Comparison of ENCODE assay signal across 16 cellular contexts in genomic region chr19:18466354-18466753, GRCh38. TPM values are rescaled to one million over a fixed set of nuclear protein-coding genes. Genes with fewer than 3 reads are reported as not detected.
DNase-seq lines count a peak whose midpoint lies in the region; ATAC-seq, FAIRE-seq and TF ChIP-seq lines count a peak whose summit lies in the region.
"Had no signal": no experiment of that assay in that cellular context is flagged by ENCODE, and none has a peak within 500 bp of the region (broad histone marks: within the 10 kb centered on the region; RNA-seq: fewer than 3 reads in every experiment).

No MANE protein-coding gene starts in this region.

- WGBS in esophagus muscularis mucosa: 93% methylated on average over 5 of the region's 11 CpGs
- WGBS in psoas muscle, 3 donors: 70 to 82% (median 71%) methylated on average over 7 to 11 of the region's 11 CpGs
- 91 to 96% (median 94%) methylated on average over 11 of the region's 11 CpGs for WGBS in small intestine, 3 donors

- ATAC-seq in Right ventricle myocardium inferior: no peak
- ATAC-seq in psoas muscle: no peak
- no peak for ATAC-seq in upper lobe of right lung

- no peak overlapping the region for H3K4me3 ChIP-seq in left ventricle myocardium inferior
- H3K4me3 ChIP-seq in esophagus muscularis mucosa: no peak overlapping the region
- H3K4me3 ChIP-seq in psoas muscle: no peak overlapping the region
- H3K4me3 ChIP-seq in upper lobe of right lung: no peak overlapping the region
- H3K4me3 ChIP-seq in small intestine (ENCODE audit: low read depth in 1 of 2, low read length in 2 of 2): no peak overlapping the region
- no peak overlapping the region for H3K4me3 ChIP-seq in PC-9

- H4K20me1 ChIP-seq in PC-9 (ENCODE audit: insufficient read depth): peaks cover 38% of the 10 kb centered on the region

- H3K27ac ChIP-seq in left ventricle myocardium inferior (replicated peaks): peak overlapping the region; percentile 90
- H3K27ac ChIP-seq in esophagus muscularis mucosa (replicated peaks in 1 of 4): peak overlapping the region; percentile 77 to 91 (median 88)
- peak overlapping the region; percentile 88 for H3K27ac ChIP-seq in psoas muscle
- peak overlapping the region; percentile 24 for H3K27ac ChIP-seq in upper lobe of right lung
- H3K27ac ChIP-seq in small intestine (ENCODE audit: low read depth in 1 of 2, low read length in 1 of 2): no peak overlapping the region
- no peak overlapping the region for H3K27ac ChIP-seq in PC-9

- CTCF ChIA-PET in PC-9 (lab: Charles Lee): no interaction called here

- peaks cover 12% of the 10 kb centered on the region for H3K36me3 ChIP-seq in left ventricle myocardium inferior
- H3K36me3 ChIP-seq in esophagus muscularis mucosa: peaks cover 4 to 35% (median 18%) of the 10 kb centered on the region in 4 donors
- peaks cover 0 to 21% of the 10 kb centered on the region in 2 donors for H3K36me3 ChIP-seq in psoas muscle (ENCODE audit: insufficient read depth in 1 of 2, low read depth in 1 of 2)
- H3K36me3 ChIP-seq in upper lobe of right lung: peaks cover 17% of the 10 kb centered on the region
- peaks cover 3 to 8% of the 10 kb centered on the region in 2 donors for H3K36me3 ChIP-seq in small intestine (ENCODE audit: control insufficient read depth in 2 of 2, insufficient read depth in 2 of 2, low read length in 2 of 2)
- peaks cover 11% of the 10 kb centered on the region; the same call in 1 of the 2 replicates for H3K36me3 ChIP-seq in PC-9 (ENCODE audit: low read depth)

- H3K4me1 ChIP-seq in left ventricle myocardium inferior: peaks cover 78% of the 10 kb centered on the region
- peaks cover 77 to 97% (median 93%) of the 10 kb centered on the region in 4 donors for H3K4me1 ChIP-seq in esophagus muscularis mucosa
- H3K4me1 ChIP-seq in psoas muscle: peaks cover 69% of the 10 kb centered on the region
- H3K4me1 ChIP-seq in upper lobe of right lung: peaks cover 39% of the 10 kb centered on the region
- H3K4me1 ChIP-seq in small intestine (ENCODE audit: control insufficient read depth in 2 of 2, insufficient read depth in 1 of 2, low read depth in 1 of 2, low read length in 1 of 2): no peaks in the 10 kb centered on the region
- H3K4me1 ChIP-seq in PC-9 (replicated peaks; ENCODE audit: insufficient read depth): peaks cover 9% of the 10 kb centered on the region

- H2AFZ ChIP-seq in PC-9: no peak overlapping the region

- H3K27me3 ChIP-seq in left ventricle myocardium inferior (ENCODE audit: low read depth) (no peaks in the 10 kb centered on the region), esophagus muscularis mucosa (no peaks in the 10 kb centered on the region), psoas muscle (ENCODE audit: insufficient read depth in 3 of 3, low read length in 2 of 3) (no peaks in the 10 kb centered on the region), upper lobe of right lung (no peaks in the 10 kb centered on the region), small intestine (ENCODE audit: control insufficient read depth in 2 of 2, insufficient read depth in 2 of 2, low read length in 2 of 2) (no peaks in the 10 kb centered on the region), PC-9 (ENCODE audit: insufficient read depth, low read depth) (no peaks in the 10 kb centered on the region)
- H3K27me3 ChIP-seq: BE2C had no signal

- H3F3A ChIP-seq in PC-9 (ENCODE audit: insufficient read depth, low read depth): peaks cover 27% of the 10 kb centered on the region

- no peak for TF ChIP-seq POLR2A in esophagus muscularis mucosa (IDR thresholded peaks at IDR 0.05; ENCODE audit: low read depth)

- no peak for DNase-seq in left ventricle myocardium inferior
- DNase-seq in Right ventricle myocardium inferior (ENCODE audit: missing footprints): no peak
- no peak for DNase-seq in esophagus muscularis mucosa (ENCODE audit: extremely low spot score)
- no peak for DNase-seq in psoas muscle
- no peak for DNase-seq in upper lobe of right lung
- DNase-seq in small intestine: no peak
- DNase-seq in PC-9: no peak
- DNase-seq in MV-4-11 (lab: John Stamatoyannopoulos, UW): no peak
- DNase-seq: left cardiac atrium; NCI-H1048; NCI-H187; stimulated activated naive CD4-positive, alpha-beta T cell had no signal

- no peaks in the 10 kb centered on the region for H3K79me2 ChIP-seq in PC-9 (ENCODE audit: low read depth)

- intact Hi-C loops in left ventricle myocardium inferior (cut with micrococcal nuclease) (loop anchor here (5.0 kb wide), 1 partner anchor 56 kb away; the partner anchor contains the start of gene ELL), Right ventricle myocardium inferior (cut with DNase I) (loop anchor here (5.0 kb wide), 1 partner anchor 36 kb away; no protein-coding TSS in a partner anchor), esophagus muscularis mucosa (cut with DNase I) (no loop called here), psoas muscle (cut with DNase I) (loop anchor here in 1 of 2 donors (5.0 to 10.0 kb wide), 2 partner anchors 106 to 188 kb away; partner anchors contain the start of gene UBA52), upper lobe of right lung (cut with DNase I) (loop anchor here (10.0 kb wide), 1 partner anchor 98 kb away; no protein-coding TSS in a partner anchor), PC-9 (cut with micrococcal nuclease; ENCODE audit: unreplicated experiment) (loop anchor here (5.0 to 10.0 kb wide), 3 partner anchors 56 to 378 kb away; partner anchors contain the start of gene ELL)

- no peak for FAIRE-seq in small intestine (lab: Jason Lieb, UNC)
- FAIRE-seq: astrocyte, endometrium, GM12892 had no signal

- H3K9me3 ChIP-seq in left ventricle myocardium inferior (replicated peaks) (no peaks in the 10 kb centered on the region), esophagus muscularis mucosa (no peaks in the 10 kb centered on the region), psoas muscle (no peaks in the 10 kb centered on the region), upper lobe of right lung (no peaks in the 10 kb centered on the region), small intestine (ENCODE audit: control insufficient read depth, low read depth) (no peaks in the 10 kb centered on the region), PC-9 (ENCODE audit: insufficient read depth, low read depth) (no peaks in the 10 kb centered on the region)
- H3K9me3 ChIP-seq: BE2C had no signal

- no peaks in the 10 kb centered on the region for H3K9me2 ChIP-seq in PC-9 (ENCODE audit: insufficient read depth)

- POLR2A ChIA-PET in PC-9 (lab: Charles Lee; ENCODE audit: unreplicated experiment): no interaction called here

- no TSS peak for BruUV-seq in PC-9 (replicated peaks; lab: Mats Ljungman, UMichigan)

- TF ChIP-seq CTCF in left ventricle myocardium inferior (IDR thresholded peaks at IDR 0.05; ENCODE audit: borderline replicate concordance) (no peak), esophagus muscularis mucosa (IDR thresholded peaks at IDR 0.05) (no peak), psoas muscle (IDR thresholded peaks at IDR 0.05) (no peak), upper lobe of right lung (IDR thresholded peaks at IDR 0.05) (no peak), PC-9 (conservative IDR thresholded peaks at IDR 0.05) (no peak)

- H3K4me2 ChIP-seq in PC-9: no peak overlapping the region

- TF ChIP-seq EP300 in esophagus muscularis mucosa (IDR thresholded peaks at IDR 0.05): no peak

RNA-seq across cellular contexts. Expression of gene ISYNA1, which starts 28.4 kb away (rescaled TPM):
- total RNA-seq in left ventricle myocardium inferior (24.1 TPM), Right ventricle myocardium inferior (26.0 TPM), esophagus muscularis mucosa (10 to 100 TPM; 15.8 to 38.9 (median 26.2) TPM), psoas muscle (10 to 100 TPM in 3 of 4 donors, 1 to 10 TPM in 1; 9.8 to 17.0 (median 10.9) TPM), upper lobe of right lung (34.6 TPM), PC-9 (2021) (129 and 142 TPM in 2 replicates)
- polyA plus RNA-seq in psoas muscle (1 to 10 TPM; 6.3 to 8.6 (median 8.0) TPM), small intestine (10 to 100 TPM in 1 of 3 donors, 1 to 10 TPM in 2; 4.5 to 12.9 (median 5.7) TPM)

RNA-seq across cellular contexts. Expression of gene SSBP4, which starts 47.2 kb away (rescaled TPM):
- total RNA-seq in left ventricle myocardium inferior: 30.8 TPM
- 36.2 TPM for total RNA-seq in Right ventricle myocardium inferior
- total RNA-seq in esophagus muscularis mucosa: 100 to 1,000 TPM in 1 of 4 donors, 10 to 100 TPM in 3; 53.2 to 109 (median 77.8) TPM
- 10 to 100 TPM; 29.1 to 46.1 (median 29.6) TPM for total RNA-seq in psoas muscle
- 10 to 100 TPM; 25.8 to 37.8 (median 28.6) TPM for polyA plus RNA-seq in psoas muscle
- total RNA-seq in upper lobe of right lung: 57.3 TPM
- 10 to 100 TPM; 15.9 to 51.7 (median 36.7) TPM for polyA plus RNA-seq in small intestine
- total RNA-seq in PC-9 (2021): 56.6 and 65.2 TPM in 2 replicates

RNA-seq across cellular contexts. Expression of gene ELL, which starts 55.5 kb away (rescaled TPM):
- 7.9 TPM for total RNA-seq in left ventricle myocardium inferior
- 8.4 TPM for total RNA-seq in Right ventricle myocardium inferior
- 10 to 100 TPM in 3 of 4 donors, 1 to 10 TPM in 1; 9.1 to 35.1 (median 20.1) TPM for total RNA-seq in esophagus muscularis mucosa
- total RNA-seq in psoas muscle: 10 to 100 TPM; 17.5 to 40.2 (median 24.9) TPM
- 10 to 100 TPM in 1 of 3 donors, 1 to 10 TPM in 2; 7.5 to 12.3 (median 9.2) TPM for polyA plus RNA-seq in psoas muscle
- total RNA-seq in upper lobe of right lung: 17.7 TPM
- 10 to 100 TPM in 1 of 3 donors, 1 to 10 TPM in 2; 8.6 to 11.4 (median 9.5) TPM for polyA plus RNA-seq in small intestine
- 12.9 and 14.6 TPM in 2 replicates for total RNA-seq in PC-9 (2021)

Comparison
In these comparisons a context has a peak if more than half of its experiments do, and no peak if none do; other contexts are left out.
1. H3K27ac ChIP-seq: peak in left ventricle myocardium inferior (single experiment), esophagus muscularis mucosa (4 of 4), psoas muscle (single experiment) and upper lobe of right lung (single experiment); none in small intestine (0 of 2) and PC-9 (single experiment).